16 cellular contexts compared by ENCODE assay signal in the genomic region with DNA sequence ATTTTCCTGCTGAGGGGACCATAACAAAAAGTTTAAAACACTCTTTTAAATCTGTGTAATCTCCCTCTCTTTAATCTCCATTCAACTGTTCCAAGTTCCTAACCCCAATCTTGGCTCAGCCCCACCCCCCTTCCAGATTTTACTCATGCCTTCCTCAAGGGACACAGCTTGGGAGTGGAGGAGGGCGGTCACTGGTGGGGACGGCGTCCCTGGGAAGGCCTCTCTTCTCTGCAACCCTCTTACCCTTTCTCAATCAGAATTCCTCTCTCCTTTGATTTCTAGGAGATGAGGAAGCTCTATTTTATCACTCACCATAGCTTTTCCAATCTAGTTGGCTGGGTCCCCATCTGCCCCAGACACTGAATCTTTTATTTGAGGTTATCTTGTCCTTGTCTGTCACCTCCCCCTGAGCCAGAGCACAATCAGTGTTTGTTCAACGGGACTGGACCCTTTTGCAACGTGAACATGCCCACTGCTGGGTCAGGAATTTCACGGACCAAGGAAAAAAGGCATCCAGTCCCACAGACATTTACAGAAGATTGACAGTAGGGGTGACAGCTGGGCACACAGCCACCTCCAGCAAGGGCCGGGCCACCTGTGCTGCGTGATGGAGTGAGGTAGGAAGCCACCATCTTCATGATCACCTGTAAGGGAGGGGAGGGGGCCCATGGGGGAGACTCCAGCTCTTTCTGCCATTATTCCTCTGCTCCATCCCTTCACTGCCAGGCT.
DNase-seq lines count a peak whose midpoint lies in the region; ATAC-seq and TF ChIP-seq lines count a peak whose summit lies in the region.
"Had no signal": no experiment of that assay in that cellular context is flagged by ENCODE, and none has a peak within 500 bp of the region (broad histone marks: within the 10 kb centered on the region; RNA-seq: fewer than 3 reads in every experiment).

No MANE protein-coding gene starts in this region.

- H3K4me1 Mint-ChIP-seq in GM23338 (peaks cover 37% of the 10 kb centered on the region), brain (peaks cover 40% of the 10 kb centered on the region)

- no peak for ATAC-seq in GM23338
- peak; percentile 7 for ATAC-seq in left colon
- no peak for ATAC-seq in psoas muscle
- ATAC-seq in GM21515 (IDR thresholded peaks at IDR 0.05; ENCODE audit: unreplicated experiment): no peak

- DNase-seq in GM23338 (ENCODE audit: low spot score) (no peak), left colon (no peak), psoas muscle (peak in 1 of 2 donors; percentile 65), A172 (ENCODE audit: low spot score) (no peak), AG08396 (ENCODE audit: low spot score) (no peak), COLO668 (lab: John Stamatoyannopoulos, UW; ENCODE audit: unreplicated experiment) (no peak)
- DNase-seq: ACHN; CD4-positive, alpha-beta memory T cell; GF-D8; GOT3; KG1; MG63; NCI-H187 treated with DMSO at 0.1 percent for 48 hours had no signal

- H3K27me3 Mint-ChIP-seq in GM23338 (ENCODE audit: insufficient read depth, low read depth, poor library complexity): peaks cover 10% of the 10 kb centered on the region
- peaks cover 4% of the 10 kb centered on the region for H3K27me3 Mint-ChIP-seq in brain
- H3K27me3 Mint-ChIP-seq: B cell; CD4-positive, alpha-beta memory T cell had no signal

- no peaks in the 10 kb centered on the region for H4K20me1 ChIP-seq in GM23338 (replicated peaks; ENCODE audit: insufficient read depth)

- H3K4me3 ChIP-seq in GM23338 (no peak overlapping the region), psoas muscle (no peak overlapping the region)
- H3K4me3 ChIP-seq: MG63 had no signal

- H3K36me3 Mint-ChIP-seq in GM23338 (ENCODE audit: low read depth) (no peaks in the 10 kb centered on the region), brain (no peaks in the 10 kb centered on the region)
- H3K36me3 Mint-ChIP-seq: CD4-positive, alpha-beta memory T cell had no signal

- H3K27ac Mint-ChIP-seq in GM23338: 0 out of 2 replicates have a peak overlapping the region, but pooled peaks have one; percentile 44
- H3K27ac Mint-ChIP-seq in brain: peak overlapping the region in 3 of 5 experiments; percentile 4 to 77 (median 59)
- H3K27ac Mint-ChIP-seq: B cell; CD4-positive, alpha-beta memory T cell had no signal

- H3F3A ChIP-seq in GM23338 (replicated peaks; ENCODE audit: low read depth): 0 out of 2 replicates have a peak, but pooled peaks cover 2% of the 10 kb centered on the region

- H3K27ac ChIP-seq in GM23338 (ENCODE audit: low read depth) (peak overlapping the region; percentile 59; the same call in 1 of the 2 replicates), psoas muscle (peak overlapping the region; percentile 20)

- intact Hi-C loops in left colon (cut with DNase I, micrococcal nuclease): no loop called here
- intact Hi-C loops in psoas muscle (cut with DNase I): loop anchor here in 1 of 2 donors (10.0 kb wide), 1 partner anchor 127 kb away; a partner anchor contains a TSS

- H3K79me2 ChIP-seq in GM23338 (replicated peaks; ENCODE audit: insufficient read depth): no peaks in the 10 kb centered on the region

- no peaks in the 10 kb centered on the region for H3K9me3 Mint-ChIP-seq in GM23338
- H3K9me3 Mint-ChIP-seq in brain: no peaks in the 10 kb centered on the region
- H3K9me3 Mint-ChIP-seq: CD4-positive, alpha-beta memory T cell had no signal

- peak overlapping the region; percentile 32; the same call in 1 of the 2 replicates for H3K4me2 ChIP-seq in GM23338

- H3K9me3 ChIP-seq in psoas muscle: no peaks in the 10 kb centered on the region
- H3K9me3 ChIP-seq: MG63 had no signal

- H3K4me1 ChIP-seq in GM23338 (ENCODE audit: insufficient read depth) (peaks cover 17% of the 10 kb centered on the region; the same call in 1 of the 2 replicates), psoas muscle (peaks cover 23% of the 10 kb centered on the region)

- no peaks in the 10 kb centered on the region for H3K9me2 ChIP-seq in GM23338 (ENCODE audit: insufficient read depth)

- WGBS in psoas muscle, 3 donors: 62 to 69% (median 69%) methylated on average over 8 of the region's 8 CpGs

- H3K4me3 Mint-ChIP-seq in GM23338 (no peak overlapping the region), brain (no peak overlapping the region)
- H3K4me3 Mint-ChIP-seq: B cell; CD4-positive, alpha-beta memory T cell had no signal

- H3K27me3 ChIP-seq in GM23338 (ENCODE audit: insufficient read depth) (no peaks in the 10 kb centered on the region), psoas muscle (ENCODE audit: insufficient read depth in 3 of 3, low read length in 2 of 3) (no peaks in the 10 kb centered on the region)
- H3K27me3 ChIP-seq: MG63 had no signal

- H3K36me3 ChIP-seq in GM23338 (ENCODE audit: insufficient read depth) (no peaks in the 10 kb centered on the region), psoas muscle (ENCODE audit: insufficient read depth in 1 of 2, low read depth in 1 of 2) (peaks cover 0 to 27% of the 10 kb centered on the region in 2 donors)
- H3K36me3 ChIP-seq: MG63 had no signal

- TF ChIP-seq CTCF in GM23338 (conservative IDR thresholded peaks at IDR 0.05; ENCODE audit: low read depth in 2 of 2): no peak
- no peak for TF ChIP-seq CTCF in brain (conservative IDR thresholded peaks at IDR 0.05)
- TF ChIP-seq CTCF in psoas muscle (IDR thresholded peaks at IDR 0.05): no peak

- peak overlapping the region; percentile 56; the same call in 1 of the 2 replicates for H2AFZ ChIP-seq in GM23338

TF ChIP-seq in GM23338, 12 proteins besides CTCF, POLR2A, EP300 and RAD21 (continues in another document):
- TF ChIP-seq JUNB (IDR thresholded peaks at IDR 0.05; ENCODE audit: unreplicated experiment): no peak
- no peak for TF ChIP-seq ZNF114 (CRISPR knock-in tag; IDR thresholded peaks at IDR 0.05)
- TF ChIP-seq, protein P1, sequence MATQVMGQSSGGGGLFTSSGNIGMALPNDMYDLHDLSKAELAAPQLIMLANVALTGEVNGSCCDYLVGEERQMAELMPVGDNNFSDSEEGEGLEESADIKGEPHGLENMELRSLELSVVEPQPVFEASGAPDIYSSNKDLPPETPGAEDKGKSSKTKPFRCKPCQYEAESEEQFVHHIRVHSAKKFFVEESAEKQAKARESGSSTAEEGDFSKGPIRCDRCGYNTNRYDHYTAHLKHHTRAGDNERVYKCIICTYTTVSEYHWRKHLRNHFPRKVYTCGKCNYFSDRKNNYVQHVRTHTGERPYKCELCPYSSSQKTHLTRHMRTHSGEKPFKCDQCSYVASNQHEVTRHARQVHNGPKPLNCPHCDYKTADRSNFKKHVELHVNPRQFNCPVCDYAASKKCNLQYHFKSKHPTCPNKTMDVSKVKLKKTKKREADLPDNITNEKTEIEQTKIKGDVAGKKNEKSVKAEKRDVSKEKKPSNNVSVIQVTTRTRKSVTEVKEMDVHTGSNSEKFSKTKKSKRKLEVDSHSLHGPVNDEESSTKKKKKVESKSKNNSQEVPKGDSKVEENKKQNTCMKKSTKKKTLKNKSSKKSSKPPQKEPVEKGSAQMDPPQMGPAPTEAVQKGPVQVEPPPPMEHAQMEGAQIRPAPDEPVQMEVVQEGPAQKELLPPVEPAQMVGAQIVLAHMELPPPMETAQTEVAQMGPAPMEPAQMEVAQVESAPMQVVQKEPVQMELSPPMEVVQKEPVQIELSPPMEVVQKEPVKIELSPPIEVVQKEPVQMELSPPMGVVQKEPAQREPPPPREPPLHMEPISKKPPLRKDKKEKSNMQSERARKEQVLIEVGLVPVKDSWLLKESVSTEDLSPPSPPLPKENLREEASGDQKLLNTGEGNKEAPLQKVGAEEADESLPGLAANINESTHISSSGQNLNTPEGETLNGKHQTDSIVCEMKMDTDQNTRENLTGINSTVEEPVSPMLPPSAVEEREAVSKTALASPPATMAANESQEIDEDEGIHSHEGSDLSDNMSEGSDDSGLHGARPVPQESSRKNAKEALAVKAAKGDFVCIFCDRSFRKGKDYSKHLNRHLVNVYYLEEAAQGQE (IDR thresholded peaks at IDR 0.05; ENCODE audit: unreplicated experiment): no peak
- no peak for TF ChIP-seq ZNF331 (CRISPR knock-in tag; IDR thresholded peaks at IDR 0.05; ENCODE audit: low read depth)
- no peak for TF ChIP-seq STAT1 (IDR thresholded peaks at IDR 0.05; ENCODE audit: unreplicated experiment)
- TF ChIP-seq NANOG (IDR thresholded peaks at IDR 0.05; ENCODE audit: borderline replicate concordance): no peak
